Comparison of ENCODE assay signal across 26 cellular contexts in genomic region chr10:70562036-70562710, GRCh38. TPM values are rescaled to one million over a fixed set of nuclear protein-coding genes. Genes with fewer than 3 reads are reported as not detected.
DNase-seq lines count a peak whose midpoint lies in the region; ATAC-seq and TF ChIP-seq lines count a peak whose summit lies in the region.
"Had no signal": no experiment of that assay in that cellular context is flagged by ENCODE, and none has a peak within 500 bp of the region (broad histone marks: within the 10 kb centered on the region; RNA-seq: fewer than 3 reads in every experiment).

No MANE protein-coding gene starts in this region.

- no peaks in the 10 kb centered on the region for H3K79me2 ChIP-seq in OCI-LY1 (ENCODE audit: insufficient read depth, low read length)

- peak overlapping the region in 8 of 11 experiments; percentile 20 to 61 (median 47); a peak in 12 of 22 replicates for H3K9ac ChIP-seq in BLaER1 treated with 17β-estradiol and CSF1 and Interleukin-3, amounts not matched to agents 10 nM and 100 nM
- H3K9ac ChIP-seq in OCI-LY1 (ENCODE audit: low read length), result peak overlapping the region; percentile 39; the same call in 1 of the 2 replicates
- H3K9ac ChIP-seq: KMS-11 had no signal

- TF ChIP-seq EP300 in transverse colon (IDR thresholded peaks at IDR 0.05; ENCODE audit: low read depth), result no peak

- H2AFZ ChIP-seq in OCI-LY1 (ENCODE audit: low read length), result no peak overlapping the region
- H2AFZ ChIP-seq: GM23338 had no signal

- H3K4me3 ChIP-seq in BLaER1 treated with 17β-estradiol and CSF1 and Interleukin-3, amounts not matched to agents 10 nM and 100 nM, result peak overlapping the region in 1 of 10 experiments; percentile 2; a peak in 1 of 20 replicates
- H3K4me3 ChIP-seq in OCI-LY1 (ENCODE audit: low read depth, low read length, poor library complexity, severe bottlenecking), result no peak overlapping the region
- no peak overlapping the region for H3K4me3 ChIP-seq in transverse colon
- H3K4me3 ChIP-seq: esophagus squamous epithelium, GM23338 had no signal

- H3K9me3 Mint-ChIP-seq in effector memory CD8-positive, alpha-beta T cell, result no peaks in the 10 kb centered on the region
- H3K9me3 Mint-ChIP-seq: activated B cell treated with CpG ODN at 0.5 μM for 24 hours; activated naive CD4-positive, alpha-beta T cell treated with anti-CD3 and anti-CD28 coated beads, Interleukin-2, amount 10 ng/mL, durations not matched to agents 7 days and 5 days; CD4-positive, alpha-beta T cell; GM23338; naive thymus-derived CD4-positive, alpha-beta T cell had no signal

- H3K9me3 ChIP-seq in BLaER1 treated with 17β-estradiol and CSF1 and Interleukin-3, amounts not matched to agents 10 nM and 100 nM (replicated peaks in 1 of 11), result no peaks in the 10 kb centered on the region
- H3K9me3 ChIP-seq in OCI-LY1 (ENCODE audit: low read length) (no peaks in the 10 kb centered on the region), transverse colon (no peaks in the 10 kb centered on the region)
- H3K9me3 ChIP-seq: esophagus squamous epithelium had no signal

- peaks cover 0 to 29% (median 10%) of the 10 kb centered on the region in 11 experiments; a peak in 12 of 22 replicates for H3K36me3 ChIP-seq in BLaER1 treated with 17β-estradiol and CSF1 and Interleukin-3, amounts not matched to agents 10 nM and 100 nM
- peaks cover 42% of the 10 kb centered on the region; the same call in 1 of the 2 replicates for H3K36me3 ChIP-seq in OCI-LY1 (ENCODE audit: insufficient read depth, low read length)
- H3K36me3 ChIP-seq in transverse colon, result no peaks in the 10 kb centered on the region
- H3K36me3 ChIP-seq: esophagus squamous epithelium had no signal

- no peak for DNase-seq in effector memory CD8-positive, alpha-beta T cell
- DNase-seq in posterior vena cava (ENCODE audit: low spot score) (peak; percentile 73), AML-193 (lab: John Stamatoyannopoulos, UW) (no peak), transverse colon (no peak), GM10266 (ENCODE audit: extremely low spot score) (no peak), Kasumi-1 (lab: John Stamatoyannopoulos, UW) (no peak)
- DNase-seq: activated B cell treated with CpG ODN at 0.5 μM for 24 hours; activated naive CD4-positive, alpha-beta T cell treated with anti-CD3 and anti-CD28 coated beads, Interleukin-2, amount 10 ng/mL, durations not matched to agents 7 days and 5 days; amygdala; CD4-positive, alpha-beta T cell; cortex of kidney; EL; esophagus squamous epithelium; midbrain; naive thymus-derived CD4-positive, alpha-beta T cell; NCI-H146; NCI-H510A treated with DMSO at 0.1 percent for 48 hours; NK-92 treated with Interleukin-12 subunit alpha and Interleukin-12 subunit beta, amount 100 ng/mL, for 24 hours; small intestine; stimulated activated CD4-positive, alpha-beta T cell treated with anti-CD3 and anti-CD28 coated beads, Interleukin-1b, Interleukin-23, amount 100 ng/mL, for 48 hours had no signal

- H3K27ac Mint-ChIP-seq in effector memory CD8-positive, alpha-beta T cell, result peak overlapping the region; percentile 72 to 79
- H3K27ac Mint-ChIP-seq: activated B cell treated with CpG ODN at 0.5 μM for 24 hours; activated naive CD4-positive, alpha-beta T cell treated with anti-CD3 and anti-CD28 coated beads, Interleukin-2, amount 10 ng/mL, durations not matched to agents 7 days and 5 days; CD4-positive, alpha-beta T cell; GM23338; naive thymus-derived CD4-positive, alpha-beta T cell had no signal

- intact Hi-C loops in posterior vena cava (cut with DNase I), result loop anchor here in 1 of 2 donors (5.0 kb wide), 1 partner anchor 210 kb away; no protein-coding TSS in a partner anchor
- intact Hi-C loops in transverse colon (cut with DNase I; ENCODE audit: low total_unique reads), result loop anchor here (5.0 kb wide), 1 partner anchor 195 kb away; no protein-coding TSS in a partner anchor

- no peaks in the 10 kb centered on the region for H3K27me3 ChIP-seq in BLaER1 treated with 17β-estradiol and CSF1 and Interleukin-3, amounts not matched to agents 10 nM and 100 nM
- H3K27me3 ChIP-seq in OCI-LY1 (ENCODE audit: insufficient read depth, low read length) (no peaks in the 10 kb centered on the region), transverse colon (no peaks in the 10 kb centered on the region)
- H3K27me3 ChIP-seq: esophagus squamous epithelium had no signal

- peaks cover 3% of the 10 kb centered on the region for H3K36me3 Mint-ChIP-seq in effector memory CD8-positive, alpha-beta T cell (ENCODE audit: insufficient read depth)
- H3K36me3 Mint-ChIP-seq: activated naive CD4-positive, alpha-beta T cell treated with anti-CD3 and anti-CD28 coated beads, Interleukin-2, amount 10 ng/mL, durations not matched to agents 7 days and 5 days; naive thymus-derived CD4-positive, alpha-beta T cell had no signal

- no peaks in the 10 kb centered on the region for H3F3A ChIP-seq in OCI-LY1 (ENCODE audit: insufficient read depth, low read length)

- no peak for ATAC-seq in effector memory CD8-positive, alpha-beta T cell (replicated peaks)
- ATAC-seq: GM23338; naive thymus-derived CD4-positive, alpha-beta T cell had no signal

- WGBS in transverse colon (ENCODE audit: low coverage in 1 of 2), 2 donors, result 91% methylated on average over 12 of the region's 12 CpGs; no CpG with 5 or more reads in 1 of the 2 donors

- peak overlapping the region; percentile 47 to 94 (median 85) for H3K4me2 ChIP-seq in BLaER1 treated with 17β-estradiol and CSF1 and Interleukin-3, amounts not matched to agents 10 nM and 100 nM
- H3K4me2 ChIP-seq in OCI-LY1 (ENCODE audit: low read length), result peak overlapping the region; percentile 65
- H3K4me2 ChIP-seq: GM23338, KMS-11 had no signal

- TF ChIP-seq POLR2A in transverse colon (IDR thresholded peaks at IDR 0.05), result no peak

- H4K20me1 ChIP-seq in BLaER1 treated with 17β-estradiol and CSF1 and Interleukin-3, amounts not matched to agents 10 nM and 100 nM, result peaks cover 0 to 69% (median 10%) of the 10 kb centered on the region in 11 experiments; a peak in 9 of 22 replicates
- no peaks in the 10 kb centered on the region for H4K20me1 ChIP-seq in OCI-LY1 (ENCODE audit: insufficient read depth, low read length)

- H3K27ac ChIP-seq in BLaER1 treated with 17β-estradiol and CSF1 and Interleukin-3, amounts not matched to agents 10 nM and 100 nM, result peak overlapping the region in 8 of 11 experiments; percentile 44 to 75 (median 59); a peak in 15 of 22 replicates
- peak overlapping the region; percentile 93 for H3K27ac ChIP-seq in OCI-LY1 (ENCODE audit: low read depth, low read length, poor library complexity, severe bottlenecking)
- H3K27ac ChIP-seq in transverse colon, result no peak overlapping the region
- H3K27ac ChIP-seq: esophagus squamous epithelium, HL-60, KMS-11 had no signal

- H3K27me3 Mint-ChIP-seq in effector memory CD8-positive, alpha-beta T cell, result no peaks in the 10 kb centered on the region
- H3K27me3 Mint-ChIP-seq: activated B cell treated with CpG ODN at 0.5 μM for 24 hours; CD4-positive, alpha-beta T cell had no signal

- H3K4me1 ChIP-seq in BLaER1 treated with 17β-estradiol and CSF1 and Interleukin-3, amounts not matched to agents 10 nM and 100 nM, result peaks cover 49 to 100% (median 95%) of the 10 kb centered on the region in 10 experiments
- peaks cover 67% of the 10 kb centered on the region for H3K4me1 ChIP-seq in OCI-LY1 (ENCODE audit: insufficient read depth, low read length, severe bottlenecking)
- peaks cover 0 to 15% (median 5%) of the 10 kb centered on the region in 4 donors for H3K4me1 ChIP-seq in transverse colon

- H3K4me3 Mint-ChIP-seq in effector memory CD8-positive, alpha-beta T cell, result peak overlapping the region in 1 of 2 donors; percentile 23
- H3K4me3 Mint-ChIP-seq: activated B cell treated with CpG ODN at 0.5 μM for 24 hours; activated naive CD4-positive, alpha-beta T cell treated with anti-CD3 and anti-CD28 coated beads, Interleukin-2, amount 10 ng/mL, durations not matched to agents 7 days and 5 days; CD4-positive, alpha-beta T cell; GM23338; naive thymus-derived CD4-positive, alpha-beta T cell had no signal

- H3K4me1 Mint-ChIP-seq in effector memory CD8-positive, alpha-beta T cell (ENCODE audit: low read depth in 2 of 2), result peaks cover 44 to 49% of the 10 kb centered on the region in 2 donors

- in situ Hi-C loops in transverse colon (cut with MboI; ENCODE audit: low pct_ligation_motif_present in 1 of 4, low pct_unique_long_range_greater_than_20kb in 1 of 4, low sequenced_read_pairs in 3 of 4), result no loop called here

- H3K9me2 ChIP-seq in OCI-LY1 (ENCODE audit: low read depth, low read length), result no peaks in the 10 kb centered on the region

- TF ChIP-seq CTCF in OCI-LY1 (IDR thresholded peaks at IDR 0.05; ENCODE audit: low read length) (no peak), transverse colon (IDR thresholded peaks at IDR 0.05) (no peak), GM10266 (IDR thresholded peaks at IDR 0.05; ENCODE audit: control insufficient read depth, insufficient read depth, low read depth, missing control alignments) (no peak)

RNA-seq across cellular contexts. Expression of gene PRF1, which starts 40.4 kb away (rescaled TPM):
- total RNA-seq in posterior vena cava (1 to 10 TPM; 4.6 to 5.2 TPM), transverse colon (10 to 100 TPM in 1 of 4 donors, 1 to 10 TPM in 2, under 1 TPM in 1; 0.80 to 12.7 (median 6.0) TPM)
- total RNA-seq: GM23338, osteoblast had no signal

Comparison
In these comparisons a context has a peak if more than half of its experiments do, and no peak if none do; other contexts are left out.
1. H3K27ac ChIP-seq: peak in BLaER1 treated with 17β-estradiol and CSF1 and Interleukin-3, amounts not matched to agents 10 nM and 100 nM (8 of 11) and OCI-LY1 (single experiment); none in transverse colon (0 of 4).